1 cellular context compared by ENCODE assay signal in the genomic region with DNA sequence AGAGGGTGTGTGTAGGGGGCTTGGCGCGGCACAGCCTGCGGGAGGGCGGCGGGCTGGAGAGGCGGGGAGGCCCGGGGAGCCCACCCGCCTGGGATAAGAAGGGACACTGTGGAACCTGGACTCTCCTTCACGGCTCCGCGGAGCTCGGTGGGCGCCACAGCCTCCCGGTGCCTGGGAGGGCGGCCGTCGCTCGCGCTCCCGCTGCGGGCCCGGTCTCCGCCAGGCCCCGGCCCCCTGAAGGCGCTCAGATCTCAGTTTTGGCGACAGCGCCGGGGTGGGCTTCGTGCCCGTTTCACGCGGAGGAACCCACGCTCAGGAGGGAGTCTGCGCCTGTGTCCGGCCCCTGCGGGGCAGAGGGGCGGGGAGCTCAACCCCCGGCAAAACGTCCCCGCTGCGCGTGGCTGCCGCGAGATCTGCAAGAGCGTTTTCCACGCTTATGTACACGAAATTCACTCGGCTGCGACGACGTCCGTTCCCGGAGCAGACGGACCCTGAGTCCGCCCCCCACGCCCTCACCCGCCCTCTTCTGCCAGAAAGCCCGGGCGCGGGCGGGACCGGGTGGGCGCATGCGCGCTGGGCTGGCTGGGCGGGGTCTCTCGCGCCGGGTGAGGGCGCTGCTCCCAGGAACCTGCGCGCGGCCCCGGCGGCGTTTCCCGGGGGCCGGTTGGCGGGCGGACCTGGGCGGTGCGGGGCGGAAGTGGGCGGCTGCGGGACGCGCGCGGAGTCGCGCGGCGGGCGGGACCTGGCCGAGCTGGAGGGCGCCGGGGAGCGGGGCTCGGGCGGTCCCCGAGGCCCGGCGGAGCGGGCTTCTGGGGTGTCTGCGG.
TF ChIP-seq lines count a peak whose summit lies in the region.

A gene (plus strand): TSS at position 704 of the 824 bp plus-strand sequence.

TF ChIP-seq in WTC11, 78 proteins besides CTCF, POLR2A, EP300 and RAD21 (continued from another document):
- TF ChIP-seq, protein P1, sequence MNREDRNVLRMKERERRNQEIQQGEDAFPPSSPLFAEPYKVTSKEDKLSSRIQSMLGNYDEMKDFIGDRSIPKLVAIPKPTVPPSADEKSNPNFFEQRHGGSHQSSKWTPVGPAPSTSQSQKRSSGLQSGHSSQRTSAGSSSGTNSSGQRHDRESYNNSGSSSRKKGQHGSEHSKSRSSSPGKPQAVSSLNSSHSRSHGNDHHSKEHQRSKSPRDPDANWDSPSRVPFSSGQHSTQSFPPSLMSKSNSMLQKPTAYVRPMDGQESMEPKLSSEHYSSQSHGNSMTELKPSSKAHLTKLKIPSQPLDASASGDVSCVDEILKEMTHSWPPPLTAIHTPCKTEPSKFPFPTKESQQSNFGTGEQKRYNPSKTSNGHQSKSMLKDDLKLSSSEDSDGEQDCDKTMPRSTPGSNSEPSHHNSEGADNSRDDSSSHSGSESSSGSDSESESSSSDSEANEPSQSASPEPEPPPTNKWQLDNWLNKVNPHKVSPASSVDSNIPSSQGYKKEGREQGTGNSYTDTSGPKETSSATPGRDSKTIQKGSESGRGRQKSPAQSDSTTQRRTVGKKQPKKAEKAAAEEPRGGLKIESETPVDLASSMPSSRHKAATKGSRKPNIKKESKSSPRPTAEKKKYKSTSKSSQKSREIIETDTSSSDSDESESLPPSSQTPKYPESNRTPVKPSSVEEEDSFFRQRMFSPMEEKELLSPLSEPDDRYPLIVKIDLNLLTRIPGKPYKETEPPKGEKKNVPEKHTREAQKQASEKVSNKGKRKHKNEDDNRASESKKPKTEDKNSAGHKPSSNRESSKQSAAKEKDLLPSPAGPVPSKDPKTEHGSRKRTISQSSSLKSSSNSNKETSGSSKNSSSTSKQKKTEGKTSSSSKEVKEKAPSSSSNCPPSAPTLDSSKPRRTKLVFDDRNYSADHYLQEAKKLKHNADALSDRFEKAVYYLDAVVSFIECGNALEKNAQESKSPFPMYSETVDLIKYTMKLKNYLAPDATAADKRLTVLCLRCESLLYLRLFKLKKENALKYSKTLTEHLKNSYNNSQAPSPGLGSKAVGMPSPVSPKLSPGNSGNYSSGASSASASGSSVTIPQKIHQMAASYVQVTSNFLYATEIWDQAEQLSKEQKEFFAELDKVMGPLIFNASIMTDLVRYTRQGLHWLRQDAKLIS (CRISPR knock-in tag; IDR thresholded peaks at IDR 0.05; ENCODE audit: borderline replicate concordance), result no peak
- no peak for TF ChIP-seq TEAD4 (CRISPR knock-in tag; IDR thresholded peaks at IDR 0.05)
- TF ChIP-seq, protein P2, sequence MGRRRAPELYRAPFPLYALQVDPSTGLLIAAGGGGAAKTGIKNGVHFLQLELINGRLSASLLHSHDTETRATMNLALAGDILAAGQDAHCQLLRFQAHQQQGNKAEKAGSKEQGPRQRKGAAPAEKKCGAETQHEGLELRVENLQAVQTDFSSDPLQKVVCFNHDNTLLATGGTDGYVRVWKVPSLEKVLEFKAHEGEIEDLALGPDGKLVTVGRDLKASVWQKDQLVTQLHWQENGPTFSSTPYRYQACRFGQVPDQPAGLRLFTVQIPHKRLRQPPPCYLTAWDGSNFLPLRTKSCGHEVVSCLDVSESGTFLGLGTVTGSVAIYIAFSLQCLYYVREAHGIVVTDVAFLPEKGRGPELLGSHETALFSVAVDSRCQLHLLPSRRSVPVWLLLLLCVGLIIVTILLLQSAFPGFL (CRISPR knock-in tag; IDR thresholded peaks at IDR 0.05; ENCODE audit: borderline replicate concordance), result no peak
- TF ChIP-seq ZNF219 (CRISPR knock-in tag; IDR thresholded peaks at IDR 0.05; ENCODE audit: borderline replicate concordance), result no peak
- TF ChIP-seq, protein P3, sequence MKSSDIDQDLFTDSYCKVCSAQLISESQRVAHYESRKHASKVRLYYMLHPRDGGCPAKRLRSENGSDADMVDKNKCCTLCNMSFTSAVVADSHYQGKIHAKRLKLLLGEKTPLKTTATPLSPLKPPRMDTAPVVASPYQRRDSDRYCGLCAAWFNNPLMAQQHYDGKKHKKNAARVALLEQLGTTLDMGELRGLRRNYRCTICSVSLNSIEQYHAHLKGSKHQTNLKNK (CRISPR knock-in tag; IDR thresholded peaks at IDR 0.05), result peak; percentile 83; the same call in 1 of the 2 replicates
- TF ChIP-seq TP53 (CRISPR knock-in tag; IDR thresholded peaks at IDR 0.05), result peak; percentile 54; the same call in 1 of the 2 replicates
- TF ChIP-seq, protein P4, sequence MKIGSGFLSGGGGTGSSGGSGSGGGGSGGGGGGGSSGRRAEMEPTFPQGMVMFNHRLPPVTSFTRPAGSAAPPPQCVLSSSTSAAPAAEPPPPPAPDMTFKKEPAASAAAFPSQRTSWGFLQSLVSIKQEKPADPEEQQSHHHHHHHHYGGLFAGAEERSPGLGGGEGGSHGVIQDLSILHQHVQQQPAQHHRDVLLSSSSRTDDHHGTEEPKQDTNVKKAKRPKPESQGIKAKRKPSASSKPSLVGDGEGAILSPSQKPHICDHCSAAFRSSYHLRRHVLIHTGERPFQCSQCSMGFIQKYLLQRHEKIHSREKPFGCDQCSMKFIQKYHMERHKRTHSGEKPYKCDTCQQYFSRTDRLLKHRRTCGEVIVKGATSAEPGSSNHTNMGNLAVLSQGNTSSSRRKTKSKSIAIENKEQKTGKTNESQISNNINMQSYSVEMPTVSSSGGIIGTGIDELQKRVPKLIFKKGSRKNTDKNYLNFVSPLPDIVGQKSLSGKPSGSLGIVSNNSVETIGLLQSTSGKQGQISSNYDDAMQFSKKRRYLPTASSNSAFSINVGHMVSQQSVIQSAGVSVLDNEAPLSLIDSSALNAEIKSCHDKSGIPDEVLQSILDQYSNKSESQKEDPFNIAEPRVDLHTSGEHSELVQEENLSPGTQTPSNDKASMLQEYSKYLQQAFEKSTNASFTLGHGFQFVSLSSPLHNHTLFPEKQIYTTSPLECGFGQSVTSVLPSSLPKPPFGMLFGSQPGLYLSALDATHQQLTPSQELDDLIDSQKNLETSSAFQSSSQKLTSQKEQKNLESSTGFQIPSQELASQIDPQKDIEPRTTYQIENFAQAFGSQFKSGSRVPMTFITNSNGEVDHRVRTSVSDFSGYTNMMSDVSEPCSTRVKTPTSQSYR (CRISPR knock-in tag; IDR thresholded peaks at IDR 0.05), result no peak
- TF ChIP-seq SP1 (CRISPR knock-in tag; conservative IDR thresholded peaks at IDR 0.05), result peak; percentile 99
- no peak for TF ChIP-seq NR1H2 (CRISPR knock-in tag; IDR thresholded peaks at IDR 0.05)
